Comparison of ENCODE assay signal across 1 cellular context in genomic region chr17:75694536-75694935, GRCh38.
TF ChIP-seq lines count a peak whose summit lies in the region.

No MANE protein-coding gene starts in this region.

TF ChIP-seq in SK-N-SH, 30 proteins besides CTCF, POLR2A, EP300 and RAD21 (continued from another document):
- TF ChIP-seq REST (IDR thresholded peaks at IDR 0.05; ENCODE audit: low read depth, low read length) (no peak), TCF12 (IDR thresholded peaks at IDR 0.05) (no peak), JUND (IDR thresholded peaks at IDR 0.05) (no peak)
